8 cellular contexts compared by ENCODE assay signal in the genomic region with DNA sequence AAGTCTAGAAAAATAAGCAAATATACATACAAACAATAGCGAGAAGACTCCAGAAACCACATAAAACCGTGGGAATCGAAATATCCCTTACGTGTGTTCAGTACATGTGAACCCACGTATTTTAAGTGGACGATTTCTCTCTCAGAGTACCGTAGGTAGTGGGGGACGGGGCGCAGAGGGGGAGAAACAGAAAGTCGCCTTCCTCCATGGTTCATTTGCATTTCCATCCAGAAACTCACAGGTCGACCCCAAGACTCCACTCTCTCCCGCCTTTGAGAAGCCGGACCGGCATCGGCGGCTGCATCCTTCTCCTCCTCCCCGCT. TPM values are rescaled to one million over a fixed set of nuclear protein-coding genes. Genes with fewer than 3 reads are reported as not detected.
A peak's percentile ranks its signal among the peaks of the same experiment; 100 is the strongest.
DNase-seq lines count a peak whose midpoint lies in the region; ATAC-seq and TF ChIP-seq lines count a peak whose summit lies in the region.

No MANE protein-coding gene starts in this region.

- no peak for DNase-seq in activated CD4-positive, alpha-beta T cell treated with anti-CD3 and anti-CD28 coated beads, Interleukin-2, amount 10 ng/mL, durations not matched to agents 24 days and 14 days
- no peak for DNase-seq in activated CD4-positive, alpha-beta T cell treated with anti-CD3 and anti-CD28 coated beads for 4 hours
- DNase-seq in activated naive CD8-positive, alpha-beta T cell treated with anti-CD3 and anti-CD28 coated beads, Interleukin-2, amount 10 ng/mL, durations not matched to agents 7 days and 5 days = no peak
- DNase-seq in testis (no peak), DMS79 (lab: John Stamatoyannopoulos, UW) (no peak), NCI-H2107 treated with DMSO at 0.1 percent for 48 hours (lab: John Stamatoyannopoulos, UW; ENCODE audit: unreplicated experiment) (no peak)

- H3K9me3 Mint-ChIP-seq in activated CD4-positive, alpha-beta T cell treated with anti-CD3 and anti-CD28 coated beads, Interleukin-2, amount 10 ng/mL, durations not matched to agents 24 days and 14 days = no peaks in the 10 kb centered on the region
- no peaks in the 10 kb centered on the region for H3K9me3 Mint-ChIP-seq in activated naive CD8-positive, alpha-beta T cell treated with anti-CD3 and anti-CD28 coated beads, Interleukin-2, amount 10 ng/mL, durations not matched to agents 7 days and 5 days

- ATAC-seq in activated naive CD8-positive, alpha-beta T cell treated with anti-CD3 and anti-CD28 coated beads, Interleukin-2, amount 10 ng/mL, durations not matched to agents 7 days and 5 days (ENCODE audit: low read depth) = no peak
- ATAC-seq in GM18868 (IDR thresholded peaks at IDR 0.05; ENCODE audit: unreplicated experiment) = no peak

- H3K4me3 ChIP-seq in testis = peak overlapping the region; percentile 62 to 67

- H3K9me3 ChIP-seq in testis = no peaks in the 10 kb centered on the region

- H3K27ac ChIP-seq in layer of hippocampus (ENCODE audit: low read depth, low read length) (peak overlapping the region; percentile 33), testis (peak overlapping the region in 1 of 2 donors; percentile 75)

- H3K36me3 ChIP-seq in testis (ENCODE audit: low read depth, missing control alignments) = no peaks in the 10 kb centered on the region

- no peak for TF ChIP-seq POLR2A in testis (IDR thresholded peaks at IDR 0.05)

- 3 to 6% methylated on average over 12 to 17 of the region's 17 CpGs for WGBS in testis, 2 donors

- peak overlapping the region; percentile 41 for H3K27ac Mint-ChIP-seq in activated CD4-positive, alpha-beta T cell treated with anti-CD3 and anti-CD28 coated beads, Interleukin-2, amount 10 ng/mL, durations not matched to agents 24 days and 14 days
- H3K27ac Mint-ChIP-seq in activated naive CD8-positive, alpha-beta T cell treated with anti-CD3 and anti-CD28 coated beads, Interleukin-2, amount 10 ng/mL, durations not matched to agents 7 days and 5 days = no peak overlapping the region

- no peak for TF ChIP-seq CTCF in testis (IDR thresholded peaks at IDR 0.05)

- intact Hi-C loops in activated CD4-positive, alpha-beta T cell treated with anti-CD3 and anti-CD28 coated beads, Interleukin-2, amount 10 ng/mL, durations not matched to agents 24 days and 14 days (cut with micrococcal nuclease) = loop anchor here (10.0 kb wide), 1 partner anchor 108 kb away; no protein-coding TSS in a partner anchor
- intact Hi-C loops in testis (cut with DNase I; ENCODE audit: low total_unique reads) = no loop called here

- POLR2A ChIA-PET in activated naive CD8-positive, alpha-beta T cell treated with anti-CD3 and anti-CD28 coated beads, Interleukin-2, amount 10 ng/mL, durations not matched to agents 7 days and 5 days (lab: Charles Lee) = no interaction called here

- H3K4me3 Mint-ChIP-seq in activated CD4-positive, alpha-beta T cell treated with anti-CD3 and anti-CD28 coated beads, Interleukin-2, amount 10 ng/mL, durations not matched to agents 24 days and 14 days = peak overlapping the region; percentile 90
- H3K4me3 Mint-ChIP-seq in activated naive CD8-positive, alpha-beta T cell treated with anti-CD3 and anti-CD28 coated beads, Interleukin-2, amount 10 ng/mL, durations not matched to agents 7 days and 5 days = peak overlapping the region; percentile 88

- H3K4me1 Mint-ChIP-seq in activated CD4-positive, alpha-beta T cell treated with anti-CD3 and anti-CD28 coated beads, Interleukin-2, amount 10 ng/mL, durations not matched to agents 24 days and 14 days = peaks cover 13% of the 10 kb centered on the region
- H3K4me1 Mint-ChIP-seq in activated naive CD8-positive, alpha-beta T cell treated with anti-CD3 and anti-CD28 coated beads, Interleukin-2, amount 10 ng/mL, durations not matched to agents 7 days and 5 days = peaks cover 23% of the 10 kb centered on the region

- peaks cover 68% of the 10 kb centered on the region for H3K27me3 Mint-ChIP-seq in activated CD4-positive, alpha-beta T cell treated with anti-CD3 and anti-CD28 coated beads, Interleukin-2, amount 10 ng/mL, durations not matched to agents 24 days and 14 days
- H3K27me3 Mint-ChIP-seq in activated naive CD8-positive, alpha-beta T cell treated with anti-CD3 and anti-CD28 coated beads, Interleukin-2, amount 10 ng/mL, durations not matched to agents 7 days and 5 days = peaks cover 46% of the 10 kb centered on the region

- no peaks in the 10 kb centered on the region for H3K27me3 ChIP-seq in layer of hippocampus (ENCODE audit: control insufficient read depth, insufficient read depth, low read length)
- H3K27me3 ChIP-seq in testis = no peaks in the 10 kb centered on the region

- no peaks in the 10 kb centered on the region for H3K36me3 Mint-ChIP-seq in activated CD4-positive, alpha-beta T cell treated with anti-CD3 and anti-CD28 coated beads, Interleukin-2, amount 10 ng/mL, durations not matched to agents 24 days and 14 days (ENCODE audit: low read depth)
- H3K36me3 Mint-ChIP-seq in activated naive CD8-positive, alpha-beta T cell treated with anti-CD3 and anti-CD28 coated beads, Interleukin-2, amount 10 ng/mL, durations not matched to agents 7 days and 5 days = no peaks in the 10 kb centered on the region

- peaks cover 3% of the 10 kb centered on the region for H3K4me1 ChIP-seq in testis

RNA-seq across cellular contexts. Expression of a gene that starts 0.5 kb away (rescaled TPM):
- 0.58 and 0.66 TPM in 2 replicates for total RNA-seq in activated CD4-positive, alpha-beta T cell treated with anti-CD3 and anti-CD28 coated beads, Interleukin-2, amount 10 ng/mL, durations not matched to agents 24 days and 14 days
- under 1 TPM in 1 of 2 experiments, not detected in 1; 0.23 TPM for total RNA-seq in activated naive CD8-positive, alpha-beta T cell treated with anti-CD3 and anti-CD28 coated beads, Interleukin-2, amount 10 ng/mL, durations not matched to agents 7 days and 5 days
- 10 to 100 TPM; 12.0 to 16.0 TPM for total RNA-seq in testis
- 8.3 TPM for polyA plus RNA-seq in testis (ENCODE audit: insufficient read depth, low read depth, low replicate concordance)
